In the genomic region with DNA sequence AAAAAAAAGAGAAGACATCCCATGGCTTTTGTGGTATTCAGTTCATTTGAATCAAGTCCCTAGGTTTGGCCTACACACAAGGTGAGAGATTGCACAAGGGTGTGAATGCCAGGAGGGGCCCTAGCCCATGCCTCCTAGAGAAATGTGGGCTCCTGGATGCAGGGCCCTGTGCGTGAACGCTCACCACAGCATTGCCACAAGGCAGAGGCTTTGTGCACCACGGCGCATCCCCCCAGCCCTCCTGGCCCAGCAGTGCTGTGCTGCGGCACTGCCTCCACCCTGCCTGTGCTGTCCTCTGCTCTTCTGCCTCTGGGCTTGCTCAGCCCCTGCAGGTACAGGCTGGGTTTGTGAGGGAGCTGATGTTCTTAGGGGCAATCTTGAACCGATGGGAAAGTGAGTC, we compare ENCODE assay signal across 17 cellular contexts.
DNase-seq lines count a peak whose midpoint lies in the region; ATAC-seq and TF ChIP-seq lines count a peak whose summit lies in the region.
"Had no signal": no experiment of that assay in that cellular context is flagged by ENCODE, and none has a peak within 500 bp of the region (broad histone marks: within the 10 kb centered on the region; RNA-seq: fewer than 3 reads in every experiment).

No MANE protein-coding gene starts in this region.

- 0 out of 2 replicates have a peak overlapping the region, but pooled peaks have one; percentile 97 for H3K4me2 ChIP-seq in BLaER1
- H3K4me2 ChIP-seq: A549, GM23338 had no signal

- H3K9me3 ChIP-seq in BLaER1, result peaks cover 29% of the 10 kb centered on the region
- no peaks in the 10 kb centered on the region for H3K9me3 ChIP-seq in spleen
- H3K9me3 ChIP-seq: A549 had no signal

- peak overlapping the region; percentile 48 for H3K27ac Mint-ChIP-seq in nephron progenitor cell
- H3K27ac Mint-ChIP-seq: CD4-positive, alpha-beta memory T cell; GM23338 had no signal

- H3K4me3 ChIP-seq in BLaER1, result no peak overlapping the region
- no peak overlapping the region for H3K4me3 ChIP-seq in spleen
- H3K4me3 ChIP-seq: A549, GM23338 had no signal

- H3K4me1 Mint-ChIP-seq in nephron progenitor cell, result peaks cover 17% of the 10 kb centered on the region
- H3K4me1 Mint-ChIP-seq: GM23338, H9 had no signal

- peaks cover 13% of the 10 kb centered on the region for H3K9me3 Mint-ChIP-seq in nephron progenitor cell

- intact Hi-C loops in spleen (cut with DNase I; ENCODE audit: low total_unique reads), result no loop called here

- peaks cover 78% of the 10 kb centered on the region for H3K4me1 ChIP-seq in BLaER1
- peaks cover 0 to 35% (median 9%) of the 10 kb centered on the region in 6 donors for H3K4me1 ChIP-seq in spleen
- H3K4me1 ChIP-seq: A549 had no signal

- H3K36me3 ChIP-seq in BLaER1 (peaks cover 9% of the 10 kb centered on the region; the same call in 1 of the 2 replicates), spleen (no peaks in the 10 kb centered on the region)

- ATAC-seq in HG03175 (IDR thresholded peaks at IDR 0.05; ENCODE audit: unreplicated experiment), result no peak
- ATAC-seq: A549, GM23338 had no signal

- H3K4me3 Mint-ChIP-seq in nephron progenitor cell, result no peak overlapping the region
- H3K4me3 Mint-ChIP-seq: CD14-positive monocyte, GM23338, H9 had no signal

- H3K27ac ChIP-seq in BLaER1, result peak overlapping the region; percentile 49; the same call in 1 of the 2 replicates
- H3K27ac ChIP-seq in spleen, result no peak overlapping the region
- H3K27ac ChIP-seq: 22Rv1, A549 had no signal

- no peak overlapping the region for H3K9ac ChIP-seq in BLaER1

- no peak for TF ChIP-seq POLR2A in spleen (IDR thresholded peaks at IDR 0.05)

- peak; percentile 46 for DNase-seq in NK-92 treated with Interleukin-12 subunit alpha and Interleukin-12 subunit beta, amount 100 ng/mL, for 24 hours (lab: John Stamatoyannopoulos, UW)
- no peak for DNase-seq in NK-92 (lab: John Stamatoyannopoulos, UW; ENCODE audit: unreplicated experiment)
- no peak for DNase-seq in nephron progenitor cell
- DNase-seq in spleen, result peak; percentile 51
- no peak for DNase-seq in GOT3 (lab: John Stamatoyannopoulos, UW)
- DNase-seq: AML-193; CD4-positive, alpha-beta memory T cell; DMS153; DMS79; GF-D8; H9 had no signal

- H3K27me3 ChIP-seq in BLaER1 (no peaks in the 10 kb centered on the region), spleen (replicated peaks in 1 of 7) (no peaks in the 10 kb centered on the region)

- TF ChIP-seq CTCF in nephron progenitor cell (IDR thresholded peaks at IDR 0.05), result no peak
- TF ChIP-seq CTCF in spleen (IDR thresholded peaks at IDR 0.05 in 8 of 11, conservative IDR thresholded peaks at IDR 0.05 in 3 of 11), result no peak

- peaks cover 3% of the 10 kb centered on the region for H3K27me3 Mint-ChIP-seq in nephron progenitor cell (ENCODE audit: low read depth, poor library complexity)
- H3K27me3 Mint-ChIP-seq: CD4-positive, alpha-beta memory T cell had no signal

- H4K20me1 ChIP-seq in BLaER1, result no peaks in the 10 kb centered on the region

- no peaks in the 10 kb centered on the region for H3K36me3 Mint-ChIP-seq in nephron progenitor cell (ENCODE audit: low read depth)
- H3K36me3 Mint-ChIP-seq: CD14-positive monocyte; CD4-positive, alpha-beta memory T cell had no signal

- 90 to 98% (median 93%) methylated on average over 5 to 6 of the region's 6 CpGs for WGBS in spleen, 5 donors

Comparison
In these comparisons a context has a peak if more than half of its experiments do, and no peak if none do; other contexts are left out.
1. DNase-seq: peak in NK-92 treated with Interleukin-12 subunit alpha and Interleukin-12 subunit beta, amount 100 ng/mL, for 24 hours (single experiment) and spleen (single experiment); none in NK-92 (single experiment), nephron progenitor cell (single experiment) and GOT3 (single experiment).